ENCODE assay signal across 8 cellular contexts in the genomic region with DNA sequence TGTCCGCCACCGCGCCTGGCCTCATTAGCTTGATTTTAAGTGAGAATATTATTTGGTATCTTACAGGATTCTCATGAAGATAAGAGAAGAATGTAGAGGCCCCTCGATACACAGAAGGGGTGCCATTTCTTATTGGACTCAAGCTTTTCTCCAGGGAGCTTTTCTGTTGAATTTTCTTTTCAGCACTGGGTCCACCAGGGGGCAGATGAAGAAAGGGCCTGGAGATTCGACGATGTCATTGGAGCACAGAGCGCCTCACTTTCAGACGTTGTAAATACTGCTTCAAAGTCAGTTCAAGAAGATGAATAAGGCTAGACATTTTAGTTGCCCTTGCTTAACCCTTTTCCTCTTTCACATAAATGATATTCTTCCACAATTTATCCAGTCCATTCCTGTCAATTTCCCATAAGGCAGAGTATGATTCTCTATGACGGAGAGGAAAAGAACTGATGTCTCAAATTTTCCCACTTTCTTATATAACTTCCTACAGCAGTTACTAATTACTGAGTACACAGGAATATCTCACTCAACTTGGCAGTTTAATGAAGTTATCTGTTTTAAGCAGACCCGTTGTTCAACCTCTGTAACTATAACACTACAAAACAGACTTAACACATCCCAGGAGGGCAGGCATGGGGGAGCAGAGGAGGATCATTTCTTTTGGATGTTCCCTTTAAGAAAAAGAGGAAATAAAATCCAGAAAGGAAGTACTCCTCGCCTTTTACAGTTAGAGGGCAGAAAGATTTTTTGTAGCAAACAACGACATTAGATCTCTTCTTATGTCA. TPM values are rescaled to one million over a fixed set of nuclear protein-coding genes. Genes with fewer than 3 reads are reported as not detected.
DNase-seq lines count a peak whose midpoint lies in the region; ATAC-seq, FAIRE-seq and TF ChIP-seq lines count a peak whose summit lies in the region.

No MANE protein-coding gene starts in this region.

- peak; percentile 30 for FAIRE-seq in frontal cortex (lab: Jason Lieb, UNC)

- H3K4me1 ChIP-seq in SJCRH30 (peaks cover 11% of the 10 kb centered on the region; the same call in 1 of the 2 replicates), ovary (ENCODE audit: insufficient read depth) (peaks cover 10% of the 10 kb centered on the region), thoracic aorta (ENCODE audit: control insufficient read depth in 1 of 2, low read depth in 2 of 2) (peaks cover 7 to 28% of the 10 kb centered on the region in 2 donors)

- H3K27me3 ChIP-seq in SJCRH30: no peaks in the 10 kb centered on the region
- H3K27me3 ChIP-seq in ovary: no peaks in the 10 kb centered on the region
- no peaks in the 10 kb centered on the region for H3K27me3 ChIP-seq in thoracic aorta (replicated peaks; ENCODE audit: insufficient read depth)

- WGBS in ovary, 3 donors: 20 to 24% (median 24%) methylated on average over 12 of the region's 12 CpGs

- peak; percentile 68 for ATAC-seq in GM18907 (IDR thresholded peaks at IDR 0.05; ENCODE audit: unreplicated experiment)
- peak; percentile 64 for ATAC-seq in thoracic aorta (ENCODE audit: insufficient number of reproducible peaks, low FRiP score, low read depth)

- TF ChIP-seq POLR2A in ovary (IDR thresholded peaks at IDR 0.05): no peak

- DNase-seq in AG08395 (ENCODE audit: low spot score) (peak; percentile 81), LNCaP clone FGC (ENCODE audit: low read depth) (peak; percentile 64), SJCRH30 (peak; percentile 53 to 74), frontal cortex (ENCODE audit: low spot score in 2 of 2) (peak; percentile 75 to 82), ovary (peak; percentile 63 to 75 (median 71)), thoracic aorta (ENCODE audit: low spot score) (no peak)
- DNase-seq in activated naive CD4-positive, alpha-beta T cell treated with Interleukin-2 at 50 U/mL for 16 hours: peak; percentile 68

- peak overlapping the region; percentile 22; the same call in 1 of the 2 replicates for H3K4me3 ChIP-seq in LNCaP clone FGC (ENCODE audit: low read depth, low read length)
- H3K4me3 ChIP-seq in SJCRH30: no peak overlapping the region
- peak overlapping the region; percentile 5 for H3K4me3 ChIP-seq in ovary
- peak overlapping the region; percentile 52 for H3K4me3 ChIP-seq in thoracic aorta

- intact Hi-C loops in ovary (cut with DNase I): loop anchor here in 2 of 4 donors (5.0 to 10.0 kb wide), 2 partner anchors 81 to 259 kb away; partner anchors contain the start of gene ACSL1 (in 1 of the 2)

- no peaks in the 10 kb centered on the region for H3K36me3 ChIP-seq in SJCRH30
- H3K36me3 ChIP-seq in ovary: no peaks in the 10 kb centered on the region
- no peaks in the 10 kb centered on the region for H3K36me3 ChIP-seq in thoracic aorta

- H3K9me3 ChIP-seq in SJCRH30 (replicated peaks) (no peaks in the 10 kb centered on the region), ovary (no peaks in the 10 kb centered on the region), thoracic aorta (no peaks in the 10 kb centered on the region)

- TF ChIP-seq CTCF in LNCaP clone FGC (IDR thresholded peaks at IDR 0.05; ENCODE audit: control insufficient read depth, extremely low read depth, insufficient read depth) (peak; percentile 78), ovary (IDR thresholded peaks at IDR 0.05) (peak; percentile 18 to 58 (median 49)), thoracic aorta (IDR thresholded peaks at IDR 0.05) (peak; percentile 81)

- no peak for TF ChIP-seq EP300 in ovary (IDR thresholded peaks at IDR 0.05)

- H3K27ac ChIP-seq in SJCRH30 (no peak overlapping the region), ovary (peak overlapping the region in 1 of 2 donors; percentile 63), thoracic aorta (peak overlapping the region; percentile 73 to 88)

RNA-seq across cellular contexts. Expression of gene CENPU, which starts 12.0 kb away (rescaled TPM):
- 52.7 and 59.4 TPM in 2 replicates for total RNA-seq in SJCRH30 (2014; rRNA removed; shearing (Covaris generic))
- 6.1 TPM for total RNA-seq in frontal cortex
- 1 to 10 TPM in 2 of 7 donors, under 1 TPM in 5; 0.34 to 3.4 (median 0.82) TPM for total RNA-seq in ovary
- 1 to 10 TPM; 2.4 to 2.8 TPM for polyA plus RNA-seq in ovary
- 1 to 10 TPM; 1.4 to 2.0 TPM for total RNA-seq in thoracic aorta
